1 cellular context compared by ENCODE assay signal in the genomic region with DNA sequence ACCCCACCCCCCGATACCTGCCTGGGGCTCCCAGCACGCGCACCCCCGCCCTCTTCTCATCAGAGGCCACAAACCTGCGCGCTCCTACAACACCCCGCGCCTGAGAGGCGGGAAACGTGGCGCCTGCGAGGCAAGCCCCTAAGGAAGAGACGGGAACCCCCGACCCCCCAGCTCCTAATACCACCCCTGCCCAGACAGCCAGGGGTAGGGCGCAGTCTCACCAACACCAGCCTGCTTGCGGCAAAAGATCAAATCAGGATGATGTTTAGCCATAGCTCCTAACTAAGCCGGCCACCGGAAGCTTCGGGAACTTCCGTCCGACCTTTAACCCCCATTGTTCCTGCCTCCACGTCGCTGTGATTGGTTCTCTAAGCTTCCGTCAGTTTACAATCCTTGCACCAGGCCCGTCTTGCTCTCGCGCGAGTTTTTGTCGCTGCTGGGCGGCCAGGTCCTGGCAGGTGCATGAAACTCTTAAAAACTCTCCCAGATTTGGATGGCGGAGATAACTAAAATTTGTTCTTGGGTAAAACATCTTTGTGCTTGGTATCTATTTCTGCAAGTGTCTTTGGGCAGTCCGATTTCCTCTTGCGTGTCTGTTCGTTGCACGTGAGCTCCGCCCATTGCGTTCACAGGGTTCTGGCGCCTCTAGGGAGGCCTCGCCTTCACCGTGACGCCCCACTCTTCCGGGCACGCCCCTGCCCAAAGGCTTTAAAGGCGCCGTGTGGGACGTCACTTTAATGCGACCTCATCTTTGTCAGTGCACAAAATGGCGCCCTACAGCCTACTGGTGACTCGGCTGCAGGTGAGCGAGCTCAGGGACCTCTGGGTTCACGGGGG.
TF ChIP-seq lines count a peak whose summit lies in the region.

A gene (plus strand): TSS at position 737 of the 837 bp plus-strand sequence. CDS start 30 bp downstream, at position 767.
A gene with protein sequence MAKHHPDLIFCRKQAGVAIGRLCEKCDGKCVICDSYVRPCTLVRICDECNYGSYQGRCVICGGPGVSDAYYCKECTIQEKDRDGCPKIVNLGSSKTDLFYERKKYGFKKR (minus strand): TSS at position 312 of the 837 bp plus-strand sequence. CDS start 39 bp downstream, at position 273.

TF ChIP-seq in HepG2, 621 proteins besides CTCF, POLR2A, EP300 and RAD21 (continued from another document and continues in another):
- TF ChIP-seq, protein P1, sequence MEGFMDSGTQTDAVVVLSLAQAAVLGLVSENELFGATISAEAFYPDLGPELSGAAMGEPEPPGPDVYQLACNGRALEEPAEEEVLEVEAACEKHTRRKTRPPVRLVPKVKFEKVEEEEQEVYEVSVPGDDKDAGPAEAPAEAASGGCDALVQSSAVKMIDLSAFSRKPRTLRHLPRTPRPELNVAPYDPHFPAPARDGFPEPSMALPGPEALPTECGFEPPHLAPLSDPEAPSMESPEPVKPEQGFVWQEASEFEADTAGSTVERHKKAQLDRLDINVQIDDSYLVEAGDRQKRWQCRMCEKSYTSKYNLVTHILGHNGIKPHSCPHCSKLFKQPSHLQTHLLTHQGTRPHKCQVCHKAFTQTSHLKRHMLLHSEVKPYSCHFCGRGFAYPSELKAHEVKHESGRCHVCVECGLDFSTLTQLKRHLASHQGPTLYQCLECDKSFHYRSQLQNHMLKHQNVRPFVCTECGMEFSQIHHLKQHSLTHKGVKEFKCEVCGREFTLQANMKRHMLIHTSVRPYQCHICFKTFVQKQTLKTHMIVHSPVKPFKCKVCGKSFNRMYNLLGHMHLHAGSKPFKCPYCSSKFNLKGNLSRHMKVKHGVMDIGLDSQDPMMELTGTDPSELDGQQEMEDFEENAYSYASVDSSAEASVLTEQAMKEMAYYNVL (CRISPR knock-in tag; IDR thresholded peaks at IDR 0.05; ENCODE audit: borderline replicate concordance): no peak
- TF ChIP-seq ZNF230 (CRISPR knock-in tag; IDR thresholded peaks at IDR 0.05) (peak; percentile 77), ISL2 (CRISPR knock-in tag; IDR thresholded peaks at IDR 0.05) (peak; percentile 46; the same call in 1 of the 2 replicates), ZMYM3 (CRISPR knock-in tag; IDR thresholded peaks at IDR 0.05) (peak; percentile 42; the same call in 1 of the 2 replicates), ELF1 (CRISPR knock-in tag; IDR thresholded peaks at IDR 0.05) (peak; percentile 96), MTF1 (CRISPR knock-in tag; IDR thresholded peaks at IDR 0.05) (0 out of 2 replicates have a peak, but pooled peaks have one; percentile 18), PPARG (CRISPR knock-in tag; conservative IDR thresholded peaks at IDR 0.05) (peak; percentile 10; the same call in 1 of the 2 replicates), RFXAP (CRISPR knock-in tag; IDR thresholded peaks at IDR 0.05; ENCODE audit: borderline replicate concordance) (peak; percentile 87; the same call in 1 of the 2 replicates), ZNF782 (CRISPR knock-in tag; IDR thresholded peaks at IDR 0.05; ENCODE audit: borderline replicate concordance) (no peak; the same call in 1 of the 2 replicates), ZNF180 (CRISPR knock-in tag; IDR thresholded peaks at IDR 0.05; ENCODE audit: borderline replicate concordance, low read depth) (0 out of 2 replicates have a peak, but pooled peaks have one; percentile 18), ZNF383 (CRISPR knock-in tag; IDR thresholded peaks at IDR 0.05; ENCODE audit: borderline replicate concordance) (peak; percentile 84; the same call in 1 of the 2 replicates), ZNF781 (CRISPR knock-in tag; IDR thresholded peaks at IDR 0.05; ENCODE audit: borderline replicate concordance, not compliant biosample characterization) (peak; percentile 31), ZSCAN30 (CRISPR knock-in tag; IDR thresholded peaks at IDR 0.05) (no peak), ZNF709 (CRISPR knock-in tag; IDR thresholded peaks at IDR 0.05) (peak; percentile 77; the same call in 1 of the 2 replicates), PHF5A (CRISPR knock-in tag; IDR thresholded peaks at IDR 0.05; ENCODE audit: low read depth, unreplicated experiment) (peak; percentile 29), RFX5 (IDR thresholded peaks at IDR 0.05; ENCODE audit: low read depth, low read length) (no peak), KLF6 (CRISPR knock-in tag; IDR thresholded peaks at IDR 0.05) (peak; percentile 86; the same call in 1 of the 2 replicates), MEF2D (CRISPR knock-in tag; IDR thresholded peaks at IDR 0.05) (peak; percentile 71; the same call in 1 of the 2 replicates), ZNF776 (CRISPR knock-in tag; IDR thresholded peaks at IDR 0.05) (no peak), ZNF777 (CRISPR knock-in tag; IDR thresholded peaks at IDR 0.05) (no peak), ZBTB3 (CRISPR knock-in tag; IDR thresholded peaks at IDR 0.05; ENCODE audit: borderline replicate concordance, low read depth) (0 out of 2 replicates have a peak, but pooled peaks have one; percentile 84), THAP11 (CRISPR knock-in tag; IDR thresholded peaks at IDR 0.05) (peak; percentile 94), ZNF589 (CRISPR knock-in tag; conservative IDR thresholded peaks at IDR 0.05) (no peak), NCOA2 (CRISPR knock-in tag; IDR thresholded peaks at IDR 0.05) (peak; percentile 15; the same call in 1 of the 2 replicates), ZC3H13 (CRISPR knock-in tag; IDR thresholded peaks at IDR 0.05) (0 out of 2 replicates have a peak, but pooled peaks have one; percentile 59), ELF3 (CRISPR knock-in tag; IDR thresholded peaks at IDR 0.05) (peak; percentile 64), YEATS2 (CRISPR knock-in tag; IDR thresholded peaks at IDR 0.05; ENCODE audit: borderline replicate concordance) (peak; percentile 82; the same call in 1 of the 2 replicates), NCOA1 (CRISPR knock-in tag; IDR thresholded peaks at IDR 0.05) (0 out of 2 replicates have a peak, but pooled peaks have one; percentile 72), ZNF207 (IDR thresholded peaks at IDR 0.05; ENCODE audit: borderline replicate concordance) (no peak), PAWR (CRISPR knock-in tag; IDR thresholded peaks at IDR 0.05; ENCODE audit: borderline replicate concordance) (0 out of 2 replicates have a peak, but pooled peaks have one; percentile 21), ZNF205 (CRISPR knock-in tag; IDR thresholded peaks at IDR 0.05) (0 out of 2 replicates have a peak, but pooled peaks have one; percentile 12), NR1H2 (CRISPR knock-in tag; IDR thresholded peaks at IDR 0.05; ENCODE audit: borderline replicate concordance, low read depth) (no peak)
- TF ChIP-seq, protein P2, sequence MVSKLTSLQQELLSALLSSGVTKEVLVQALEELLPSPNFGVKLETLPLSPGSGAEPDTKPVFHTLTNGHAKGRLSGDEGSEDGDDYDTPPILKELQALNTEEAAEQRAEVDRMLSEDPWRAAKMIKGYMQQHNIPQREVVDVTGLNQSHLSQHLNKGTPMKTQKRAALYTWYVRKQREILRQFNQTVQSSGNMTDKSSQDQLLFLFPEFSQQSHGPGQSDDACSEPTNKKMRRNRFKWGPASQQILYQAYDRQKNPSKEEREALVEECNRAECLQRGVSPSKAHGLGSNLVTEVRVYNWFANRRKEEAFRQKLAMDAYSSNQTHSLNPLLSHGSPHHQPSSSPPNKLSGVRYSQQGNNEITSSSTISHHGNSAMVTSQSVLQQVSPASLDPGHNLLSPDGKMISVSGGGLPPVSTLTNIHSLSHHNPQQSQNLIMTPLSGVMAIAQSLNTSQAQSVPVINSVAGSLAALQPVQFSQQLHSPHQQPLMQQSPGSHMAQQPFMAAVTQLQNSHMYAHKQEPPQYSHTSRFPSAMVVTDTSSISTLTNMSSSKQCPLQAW (CRISPR knock-in tag; IDR thresholded peaks at IDR 0.05): peak; percentile 10; the same call in 1 of the 2 replicates
- TF ChIP-seq, protein P3, sequence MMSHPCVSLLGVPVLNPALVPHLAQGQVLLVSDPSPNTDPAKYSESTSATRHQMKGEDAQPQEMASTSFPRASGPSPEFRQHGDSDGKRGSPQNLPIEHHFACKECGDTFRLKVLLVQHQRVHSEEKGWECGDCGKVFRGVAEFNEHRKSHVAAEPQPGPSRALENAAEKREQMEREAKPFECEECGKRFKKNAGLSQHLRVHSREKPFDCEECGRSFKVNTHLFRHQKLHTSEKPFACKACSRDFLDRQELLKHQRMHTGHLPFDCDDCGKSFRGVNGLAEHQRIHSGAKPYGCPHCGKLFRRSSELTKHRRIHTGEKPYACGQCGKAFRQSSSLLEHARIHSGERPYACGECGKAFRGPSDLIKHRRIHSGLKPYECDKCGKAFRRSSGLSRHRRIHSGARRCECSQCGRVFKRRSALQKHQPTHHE (CRISPR knock-in tag; IDR thresholded peaks at IDR 0.05; ENCODE audit: borderline replicate concordance): no peak
- TF ChIP-seq, protein P4, sequence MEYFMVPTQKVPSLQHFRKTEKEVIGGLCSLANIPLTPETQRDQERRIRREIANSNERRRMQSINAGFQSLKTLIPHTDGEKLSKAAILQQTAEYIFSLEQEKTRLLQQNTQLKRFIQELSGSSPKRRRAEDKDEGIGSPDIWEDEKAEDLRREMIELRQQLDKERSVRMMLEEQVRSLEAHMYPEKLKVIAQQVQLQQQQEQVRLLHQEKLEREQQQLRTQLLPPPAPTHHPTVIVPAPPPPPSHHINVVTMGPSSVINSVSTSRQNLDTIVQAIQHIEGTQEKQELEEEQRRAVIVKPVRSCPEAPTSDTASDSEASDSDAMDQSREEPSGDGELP (IDR thresholded peaks at IDR 0.05; ENCODE audit: borderline replicate concordance, low read depth): peak; percentile 57; the same call in 1 of the 2 replicates
- TF ChIP-seq, protein P5, sequence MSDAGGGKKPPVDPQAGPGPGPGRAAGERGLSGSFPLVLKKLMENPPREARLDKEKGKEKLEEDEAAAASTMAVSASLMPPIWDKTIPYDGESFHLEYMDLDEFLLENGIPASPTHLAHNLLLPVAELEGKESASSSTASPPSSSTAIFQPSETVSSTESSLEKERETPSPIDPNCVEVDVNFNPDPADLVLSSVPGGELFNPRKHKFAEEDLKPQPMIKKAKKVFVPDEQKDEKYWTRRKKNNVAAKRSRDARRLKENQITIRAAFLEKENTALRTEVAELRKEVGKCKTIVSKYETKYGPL (CRISPR knock-in tag; IDR thresholded peaks at IDR 0.05): 0 out of 2 replicates have a peak, but pooled peaks have one; percentile 43
- TF ChIP-seq, protein P6, sequence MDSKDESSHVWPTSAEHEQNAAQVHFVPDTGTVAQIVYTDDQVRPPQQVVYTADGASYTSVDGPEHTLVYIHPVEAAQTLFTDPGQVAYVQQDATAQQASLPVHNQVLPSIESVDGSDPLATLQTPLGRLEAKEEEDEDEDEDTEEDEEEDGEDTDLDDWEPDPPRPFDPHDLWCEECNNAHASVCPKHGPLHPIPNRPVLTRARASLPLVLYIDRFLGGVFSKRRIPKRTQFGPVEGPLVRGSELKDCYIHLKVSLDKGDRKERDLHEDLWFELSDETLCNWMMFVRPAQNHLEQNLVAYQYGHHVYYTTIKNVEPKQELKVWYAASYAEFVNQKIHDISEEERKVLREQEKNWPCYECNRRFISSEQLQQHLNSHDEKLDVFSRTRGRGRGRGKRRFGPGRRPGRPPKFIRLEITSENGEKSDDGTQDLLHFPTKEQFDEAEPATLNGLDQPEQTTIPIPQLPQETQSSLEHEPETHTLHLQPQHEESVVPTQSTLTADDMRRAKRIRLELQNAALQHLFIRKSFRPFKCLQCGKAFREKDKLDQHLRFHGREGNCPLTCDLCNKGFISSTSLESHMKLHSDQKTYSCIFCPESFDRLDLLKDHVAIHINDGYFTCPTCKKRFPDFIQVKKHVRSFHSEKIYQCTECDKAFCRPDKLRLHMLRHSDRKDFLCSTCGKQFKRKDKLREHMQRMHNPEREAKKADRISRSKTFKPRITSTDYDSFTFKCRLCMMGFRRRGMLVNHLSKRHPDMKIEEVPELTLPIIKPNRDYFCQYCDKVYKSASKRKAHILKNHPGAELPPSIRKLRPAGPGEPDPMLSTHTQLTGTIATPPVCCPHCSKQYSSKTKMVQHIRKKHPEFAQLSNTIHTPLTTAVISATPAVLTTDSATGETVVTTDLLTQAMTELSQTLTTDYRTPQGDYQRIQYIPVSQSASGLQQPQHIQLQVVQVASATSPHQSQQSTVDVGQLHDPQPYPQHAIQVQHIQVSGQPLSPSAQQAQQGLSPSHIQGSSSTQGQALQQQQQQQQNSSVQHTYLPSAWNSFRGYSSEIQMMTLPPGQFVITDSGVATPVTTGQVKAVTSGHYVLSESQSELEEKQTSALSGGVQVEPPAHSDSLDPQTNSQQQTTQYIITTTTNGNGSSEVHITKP (CRISPR knock-in tag; IDR thresholded peaks at IDR 0.05; ENCODE audit: low read depth): peak; percentile 46; the same call in 1 of the 2 replicates
- TF ChIP-seq, protein P7, sequence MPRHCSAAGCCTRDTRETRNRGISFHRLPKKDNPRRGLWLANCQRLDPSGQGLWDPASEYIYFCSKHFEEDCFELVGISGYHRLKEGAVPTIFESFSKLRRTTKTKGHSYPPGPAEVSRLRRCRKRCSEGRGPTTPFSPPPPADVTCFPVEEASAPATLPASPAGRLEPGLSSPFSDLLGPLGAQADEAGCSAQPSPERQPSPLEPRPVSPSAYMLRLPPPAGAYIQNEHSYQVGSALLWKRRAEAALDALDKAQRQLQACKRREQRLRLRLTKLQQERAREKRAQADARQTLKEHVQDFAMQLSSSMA (CRISPR knock-in tag; IDR thresholded peaks at IDR 0.05): no peak
- TF ChIP-seq, protein P8, sequence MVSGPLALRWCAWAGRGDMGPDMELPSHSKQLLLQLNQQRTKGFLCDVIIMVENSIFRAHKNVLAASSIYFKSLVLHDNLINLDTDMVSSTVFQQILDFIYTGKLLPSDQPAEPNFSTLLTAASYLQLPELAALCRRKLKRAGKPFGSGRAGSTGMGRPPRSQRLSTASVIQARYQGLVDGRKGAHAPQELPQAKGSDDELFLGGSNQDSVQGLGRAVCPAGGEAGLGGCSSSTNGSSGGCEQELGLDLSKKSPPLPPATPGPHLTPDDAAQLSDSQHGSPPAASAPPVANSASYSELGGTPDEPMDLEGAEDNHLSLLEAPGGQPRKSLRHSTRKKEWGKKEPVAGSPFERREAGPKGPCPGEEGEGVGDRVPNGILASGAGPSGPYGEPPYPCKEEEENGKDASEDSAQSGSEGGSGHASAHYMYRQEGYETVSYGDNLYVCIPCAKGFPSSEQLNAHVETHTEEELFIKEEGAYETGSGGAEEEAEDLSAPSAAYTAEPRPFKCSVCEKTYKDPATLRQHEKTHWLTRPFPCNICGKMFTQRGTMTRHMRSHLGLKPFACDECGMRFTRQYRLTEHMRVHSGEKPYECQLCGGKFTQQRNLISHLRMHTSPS (CRISPR knock-in tag; IDR thresholded peaks at IDR 0.05; ENCODE audit: low read depth): no peak
- TF ChIP-seq, protein P9, sequence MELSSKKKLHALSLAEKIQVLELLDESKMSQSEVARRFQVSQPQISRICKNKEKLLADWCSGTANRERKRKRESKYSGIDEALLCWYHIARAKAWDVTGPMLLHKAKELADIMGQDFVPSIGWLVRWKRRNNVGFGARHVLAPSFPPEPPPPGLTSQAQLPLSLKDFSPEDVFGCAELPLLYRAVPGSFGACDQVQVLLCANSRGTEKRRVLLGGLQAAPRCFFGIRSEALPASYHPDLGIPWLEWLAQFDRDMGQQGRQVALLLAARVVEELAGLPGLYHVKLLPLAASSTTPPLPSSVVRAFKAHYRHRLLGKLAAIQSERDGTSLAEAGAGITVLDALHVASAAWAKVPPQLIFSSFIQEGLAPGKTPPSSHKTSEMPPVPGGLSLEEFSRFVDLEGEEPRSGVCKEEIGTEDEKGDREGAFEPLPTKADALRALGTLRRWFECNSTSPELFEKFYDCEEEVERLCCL (CRISPR knock-in tag; IDR thresholded peaks at IDR 0.05; ENCODE audit: borderline replicate concordance): peak; percentile 77; the same call in 1 of the 2 replicates
- TF ChIP-seq, protein P10, sequence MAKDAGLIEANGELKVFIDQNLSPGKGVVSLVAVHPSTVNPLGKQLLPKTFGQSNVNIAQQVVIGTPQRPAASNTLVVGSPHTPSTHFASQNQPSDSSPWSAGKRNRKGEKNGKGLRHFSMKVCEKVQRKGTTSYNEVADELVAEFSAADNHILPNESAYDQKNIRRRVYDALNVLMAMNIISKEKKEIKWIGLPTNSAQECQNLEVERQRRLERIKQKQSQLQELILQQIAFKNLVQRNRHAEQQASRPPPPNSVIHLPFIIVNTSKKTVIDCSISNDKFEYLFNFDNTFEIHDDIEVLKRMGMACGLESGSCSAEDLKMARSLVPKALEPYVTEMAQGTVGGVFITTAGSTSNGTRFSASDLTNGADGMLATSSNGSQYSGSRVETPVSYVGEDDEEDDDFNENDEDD (CRISPR knock-in tag; IDR thresholded peaks at IDR 0.05; ENCODE audit: borderline replicate concordance): peak; percentile 53; the same call in 1 of the 2 replicates
